15 cellular contexts compared by ENCODE assay signal in the genomic region with DNA sequence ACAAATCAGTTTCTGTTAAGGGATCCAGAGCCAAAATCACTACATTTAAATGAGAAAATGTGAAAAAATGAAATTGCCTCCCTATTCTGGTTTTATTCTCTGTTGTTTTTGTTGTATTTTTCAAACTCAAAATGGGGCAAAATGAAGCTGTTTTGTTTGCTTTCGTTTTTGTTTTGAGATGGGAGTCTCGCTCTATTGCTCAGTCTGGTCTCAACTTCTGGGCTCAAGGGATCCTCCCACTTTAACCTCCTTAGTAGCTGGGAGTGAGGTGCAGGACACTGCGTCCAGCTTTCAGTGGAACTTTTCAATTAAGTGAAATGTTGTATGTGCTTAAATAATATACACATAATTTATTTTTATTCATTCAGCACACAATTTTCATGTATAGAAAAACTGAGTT.
DNase-seq lines count a peak whose midpoint lies in the region; ATAC-seq and TF ChIP-seq lines count a peak whose summit lies in the region.
"Had no signal": no experiment of that assay in that cellular context is flagged by ENCODE, and none has a peak within 500 bp of the region (broad histone marks: within the 10 kb centered on the region; RNA-seq: fewer than 3 reads in every experiment).

No MANE protein-coding gene starts in this region.

- intact Hi-C loops in CD14-positive monocyte (cut with micrococcal nuclease) (no loop called here), aorta (cut with DNase I) (no loop called here)

- no peak overlapping the region for H3K4me2 ChIP-seq in Loucy (ENCODE audit: low read depth, low read length, poor library complexity, severe bottlenecking)

- DNase-seq in CD14-positive monocyte (ENCODE audit: low spot score) (no peak), aorta (no peak), SW 1271 (lab: John Stamatoyannopoulos, UW) (no peak), NCI-H1105 (lab: John Stamatoyannopoulos, UW) (no peak)
- no peak for DNase-seq in stimulated activated CD4-positive, alpha-beta T cell treated with anti-CD3 and anti-CD28 coated beads, Interleukin-12 subunit alpha, Interleukin-12 subunit beta, amount 100 ng/mL, for 4 hours
- DNase-seq: ACHN; activated naive CD8-positive, alpha-beta T cell treated with anti-CD3 and anti-CD28 coated beads for 36 hours; Caco-2; central memory CD4-positive, alpha-beta T cell; HFFc6; kidney; pancreas had no signal

- no peaks in the 10 kb centered on the region for H3K9me2 ChIP-seq in Loucy (replicated peaks; ENCODE audit: low read depth, low read length)

- H4K20me1 ChIP-seq in Loucy (ENCODE audit: insufficient read depth, low read length, poor library complexity, severe bottlenecking) = no peaks in the 10 kb centered on the region

- peaks cover 0 to 3% (median 1%) of the 10 kb centered on the region in 3 donors for H3K27me3 Mint-ChIP-seq in CD14-positive monocyte (ENCODE audit: low read depth in 3 of 3)
- H3K27me3 Mint-ChIP-seq: activated naive CD8-positive, alpha-beta T cell treated with anti-CD3 and anti-CD28 coated beads for 36 hours had no signal

- H3K4me3 Mint-ChIP-seq in CD14-positive monocyte = peak overlapping the region in 1 of 2 donors; percentile 68
- H3K4me3 Mint-ChIP-seq: activated naive CD8-positive, alpha-beta T cell treated with anti-CD3 and anti-CD28 coated beads for 36 hours; HFFc6 had no signal

- H3F3A ChIP-seq in Loucy (ENCODE audit: low read depth) = no peaks in the 10 kb centered on the region

- peaks cover 0 to 4% (median 2%) of the 10 kb centered on the region in 7 donors for H3K9me3 Mint-ChIP-seq in CD14-positive monocyte

- H3K79me2 ChIP-seq in Loucy (ENCODE audit: insufficient read depth, low read length) = no peaks in the 10 kb centered on the region

- no peak overlapping the region for H3K27ac ChIP-seq in aorta (ENCODE audit: low read depth in 1 of 2, low read length in 2 of 2)
- H3K27ac ChIP-seq: pancreas had no signal

- H3K4me1 Mint-ChIP-seq in CD14-positive monocyte = peaks cover 43% of the 10 kb centered on the region
- H3K4me1 Mint-ChIP-seq: activated naive CD8-positive, alpha-beta T cell treated with anti-CD3 and anti-CD28 coated beads for 36 hours had no signal

- peak overlapping the region; percentile 51; the same call in 1 of the 2 replicates for H2AFZ ChIP-seq in Loucy (ENCODE audit: low read length)

- no peaks in the 10 kb centered on the region for H3K36me3 Mint-ChIP-seq in CD14-positive monocyte
- H3K36me3 Mint-ChIP-seq: activated naive CD8-positive, alpha-beta T cell treated with anti-CD3 and anti-CD28 coated beads for 36 hours had no signal

- H3K4me3 ChIP-seq in Loucy (ENCODE audit: low read length, poor library complexity, severe bottlenecking) (no peak overlapping the region), aorta (ENCODE audit: low read length in 2 of 2) (no peak overlapping the region)
- H3K4me3 ChIP-seq: pancreas had no signal

- TF ChIP-seq CTCF in CD14-positive monocyte (IDR thresholded peaks at IDR 0.05) = no peak
- no peak for TF ChIP-seq CTCF in Loucy (conservative IDR thresholded peaks at IDR 0.05; ENCODE audit: low read length)

- ATAC-seq in GM19395 (IDR thresholded peaks at IDR 0.05; ENCODE audit: unreplicated experiment) (peak; percentile 50), HG02763 (IDR thresholded peaks at IDR 0.05; ENCODE audit: unreplicated experiment) (peak; percentile 53), aorta (ENCODE audit: low FRiP score) (no peak)

- H3K27ac Mint-ChIP-seq in CD14-positive monocyte = peak overlapping the region in 6 of 7 donors; percentile 14 to 87 (median 70)
- H3K27ac Mint-ChIP-seq: activated naive CD8-positive, alpha-beta T cell treated with anti-CD3 and anti-CD28 coated beads for 36 hours; HFFc6 had no signal

- no peaks in the 10 kb centered on the region for H3K4me1 ChIP-seq in Loucy (ENCODE audit: insufficient read depth, low read length, poor library complexity, severe bottlenecking)
- H3K4me1 ChIP-seq in aorta (ENCODE audit: control insufficient read depth in 1 of 2, insufficient read depth in 2 of 2, low read length in 2 of 2) = no peaks in the 10 kb centered on the region
- H3K4me1 ChIP-seq: Caco-2, pancreas had no signal

- H3K9me3 ChIP-seq in Loucy (ENCODE audit: insufficient read depth, low read depth, low read length) = no peaks in the 10 kb centered on the region
- H3K9me3 ChIP-seq in aorta (ENCODE audit: control insufficient read depth, low read length) = no peaks in the 10 kb centered on the region
- H3K9me3 ChIP-seq: Caco-2, pancreas had no signal

- WGBS in aorta, 2 donors = 73 to 78% methylated on average over 3 of the region's 3 CpGs

- H3K9ac ChIP-seq in Loucy (ENCODE audit: low read depth, low read length, poor library complexity, severe bottlenecking) = no peak overlapping the region

- no peaks in the 10 kb centered on the region for H3K27me3 ChIP-seq in Loucy (ENCODE audit: insufficient read depth, low read length, poor library complexity, severe bottlenecking)
- H3K27me3 ChIP-seq in aorta (ENCODE audit: control insufficient read depth in 1 of 2, insufficient read depth in 2 of 2, low read length in 1 of 2) = no peaks in the 10 kb centered on the region
- H3K27me3 ChIP-seq: pancreas had no signal

- H3K36me3 ChIP-seq in Loucy (ENCODE audit: insufficient read depth, low read length) (no peaks in the 10 kb centered on the region), aorta (ENCODE audit: control insufficient read depth in 1 of 2, insufficient read depth in 2 of 2, low read length in 1 of 2) (no peaks in the 10 kb centered on the region)
- H3K36me3 ChIP-seq: pancreas had no signal
